Comparison of ENCODE assay signal across 12 cellular contexts in the genomic region with DNA sequence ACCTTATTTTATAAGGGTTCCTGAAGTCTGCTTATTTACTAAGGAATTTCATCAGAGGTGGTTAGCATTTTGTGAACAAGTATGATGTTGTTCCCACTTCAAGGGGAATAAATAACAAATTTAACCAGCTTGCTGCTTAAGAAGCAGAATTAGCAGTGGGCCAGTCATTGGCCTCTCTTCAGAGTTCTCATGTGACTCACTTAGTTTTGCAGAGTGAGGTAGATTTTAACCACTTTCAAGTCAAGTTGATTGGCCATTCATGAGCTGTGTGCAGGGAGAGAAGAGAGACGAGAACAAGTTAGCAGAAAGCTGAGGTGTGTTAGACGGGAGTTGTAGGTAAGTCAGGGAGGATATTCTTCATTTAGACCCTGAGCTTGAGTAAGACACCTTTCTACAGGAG. TPM values are rescaled to one million over a fixed set of nuclear protein-coding genes. Genes with fewer than 3 reads are reported as not detected.
DNase-seq lines count a peak whose midpoint lies in the region; ATAC-seq and TF ChIP-seq lines count a peak whose summit lies in the region.
"Had no signal": no experiment of that assay in that cellular context is flagged by ENCODE, and none has a peak within 500 bp of the region (broad histone marks: within the 10 kb centered on the region; RNA-seq: fewer than 3 reads in every experiment).

No MANE protein-coding gene starts in this region.

- ATAC-seq in GM21390 (IDR thresholded peaks at IDR 0.05; ENCODE audit: unreplicated experiment) = no peak

- TF ChIP-seq POLR2A in lower leg skin (IDR thresholded peaks at IDR 0.05) = no peak

- no peak for TF ChIP-seq CTCF in astrocyte of the spinal cord (IDR thresholded peaks at IDR 0.05; ENCODE audit: low read depth, low read length)
- TF ChIP-seq CTCF in nephron progenitor cell (IDR thresholded peaks at IDR 0.05) = no peak
- no peak for TF ChIP-seq CTCF in lower leg skin (IDR thresholded peaks at IDR 0.05)

- peak overlapping the region; percentile 24 for H3K4me3 Mint-ChIP-seq in nephron progenitor cell

- intact Hi-C loops in lower leg skin (cut with DNase I; ENCODE audit: low total_unique reads) = no loop called here

- no peaks in the 10 kb centered on the region for H3K9me3 Mint-ChIP-seq in nephron progenitor cell

- DNase-seq in EL (peak; percentile 39), M059J (ENCODE audit: low read depth) (peak; percentile 68), astrocyte of the spinal cord (ENCODE audit: low read depth, low spot score) (peak; percentile 53), nephron progenitor cell (no peak), lower leg skin (ENCODE audit: low spot score in 2 of 2) (no peak), NCI-H146 treated with DMSO at 0.1 percent for 48 hours (lab: John Stamatoyannopoulos, UW; ENCODE audit: unreplicated experiment) (no peak)
- DNase-seq in stimulated activated CD8-positive, alpha-beta memory T cell treated with anti-CD3 and anti-CD28 coated beads, Interleukin-4, amount 100 ng/mL, for 48 hours = no peak
- DNase-seq: amygdala, heart right ventricle, NCI-H1417 treated with DMSO at 0.1 percent for 48 hours, occipital lobe had no signal

- whole genome bisulfite sequencing in lower leg skin, 2 donors = 68 to 69% methylated on average over 2 of the region's 2 CpGs

- H3K27me3 Mint-ChIP-seq in nephron progenitor cell (ENCODE audit: low read depth, poor library complexity) = no peaks in the 10 kb centered on the region

- in situ Hi-C loops in astrocyte of the spinal cord (cut with HindIII; ENCODE audit: low sequenced_read_pairs) = no loop called here

- H3K4me3 ChIP-seq in astrocyte of the spinal cord (ENCODE audit: low read depth, low read length) = no peak overlapping the region
- H3K4me3 ChIP-seq in lower leg skin (ENCODE audit: low read depth, poor library complexity, severe bottlenecking) = no peak overlapping the region

- H3K27ac Mint-ChIP-seq in nephron progenitor cell = peak overlapping the region; percentile 33

- peaks cover 21% of the 10 kb centered on the region for H3K36me3 Mint-ChIP-seq in nephron progenitor cell (ENCODE audit: low read depth)

- peaks cover 99% of the 10 kb centered on the region for H3K4me1 Mint-ChIP-seq in nephron progenitor cell

RNA-seq across cellular contexts. Expression of a gene that starts 18.1 kb away (rescaled TPM):
- 20.1 and 49.9 TPM in 2 replicates for total RNA-seq in M059J (2014; rRNA removed; shearing (Covaris generic))
- 10 to 100 TPM; 29.8 to 37.1 (median 31.9) TPM for total RNA-seq in lower leg skin

Comparison
In these comparisons a context has a peak if more than half of its experiments do, and no peak if none do; other contexts are left out.
1. DNase-seq: peak in EL (single experiment), M059J (single experiment) and astrocyte of the spinal cord (single experiment); none in nephron progenitor cell (single experiment), lower leg skin (0 of 2), NCI-H146 treated with DMSO at 0.1 percent for 48 hours (single experiment) and stimulated activated CD8-positive, alpha-beta memory T cell treated with anti-CD3 and anti-CD28 coated beads, Interleukin-4, amount 100 ng/mL, for 48 hours (single experiment).